In the genomic region with DNA sequence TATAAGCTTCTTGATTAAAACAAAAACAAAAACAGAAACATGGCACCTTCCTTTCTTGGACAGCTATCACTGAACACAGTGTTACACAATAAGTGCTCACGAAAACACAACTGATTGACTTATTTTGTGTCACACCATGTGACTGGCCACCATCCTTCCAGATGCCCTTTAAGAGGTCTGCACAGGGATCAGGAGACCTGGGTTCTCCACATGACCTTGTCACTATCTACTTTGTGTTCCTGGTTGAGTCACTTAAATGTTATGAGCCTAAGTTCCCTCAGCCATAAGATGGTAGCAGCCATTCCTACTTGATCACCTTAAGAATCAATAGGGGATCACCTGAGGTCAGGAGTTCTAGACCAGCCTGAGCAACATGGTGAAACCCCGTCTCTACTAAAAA, we compare ENCODE assay signal across 18 cellular contexts.
DNase-seq lines count a peak whose midpoint lies in the region; ATAC-seq, FAIRE-seq and TF ChIP-seq lines count a peak whose summit lies in the region.
"Had no signal": no experiment of that assay in that cellular context is flagged by ENCODE, and none has a peak within 500 bp of the region (broad histone marks: within the 10 kb centered on the region; RNA-seq: fewer than 3 reads in every experiment).

No MANE protein-coding gene starts in this region.

- H3K27me3 ChIP-seq in ACC112 (ENCODE audit: insufficient read depth, low read length) = no peaks in the 10 kb centered on the region
- H3K27me3 ChIP-seq: BE2C had no signal

- H3K4me3 Mint-ChIP-seq in T-cell = no peak overlapping the region
- H3K4me3 Mint-ChIP-seq in MCF 10A (ENCODE audit: unreplicated experiment) = no peak overlapping the region
- no peak overlapping the region for H3K4me3 Mint-ChIP-seq in endothelial cell (ENCODE audit: unreplicated experiment)
- H3K4me3 Mint-ChIP-seq: CD8-positive, alpha-beta memory T cell; H9 had no signal

- no peak for FAIRE-seq in kidney (lab: Jason Lieb, UNC)

- peak overlapping the region; percentile 30; the same call in 1 of the 2 replicates for H3K27ac ChIP-seq in ACC112 (ENCODE audit: low read depth, low read length)
- peak overlapping the region; percentile 24 to 39 for H3K27ac ChIP-seq in kidney (ENCODE audit: low read depth in 2 of 2, low read length in 2 of 2)

- intact Hi-C loops in kidney (cut with DNase I) (no loop called here), MCF 10A (cut with micrococcal nuclease) (no loop called here)

- H3K27me3 Mint-ChIP-seq in T-cell = no peaks in the 10 kb centered on the region
- no peaks in the 10 kb centered on the region for H3K27me3 Mint-ChIP-seq in MCF 10A (ENCODE audit: insufficient read depth, unreplicated experiment)
- H3K27me3 Mint-ChIP-seq in endothelial cell (ENCODE audit: unreplicated experiment) = no peaks in the 10 kb centered on the region
- H3K27me3 Mint-ChIP-seq: IgD-negative memory B cell had no signal

- no peak overlapping the region for H3K4me3 ChIP-seq in ACC112 (ENCODE audit: low read depth, low read length)
- no peak overlapping the region for H3K4me3 ChIP-seq in kidney (ENCODE audit: low read length in 2 of 2)

- POLR2A ChIA-PET in T-cell (lab: Charles Lee) = no interaction called here
- POLR2A ChIA-PET in MCF 10A (lab: Yijun Ruan, JAX) = interaction anchor here (0.6 kb wide), 2 partner anchors 12 to 47 kb away, joined by 3 to 4 read pairs; no protein-coding TSS in a partner anchor

- H3K36me3 Mint-ChIP-seq in T-cell (peaks cover 14% of the 10 kb centered on the region), MCF 10A (ENCODE audit: insufficient read depth, unreplicated experiment) (peaks cover 23% of the 10 kb centered on the region), endothelial cell (ENCODE audit: low read depth, unreplicated experiment) (peaks cover 9% of the 10 kb centered on the region)

- H3K36me3 ChIP-seq in ACC112 (ENCODE audit: insufficient read depth, low read length) (peaks cover 6% of the 10 kb centered on the region), kidney (ENCODE audit: control insufficient read depth in 1 of 2, insufficient read depth in 2 of 2, low read length in 2 of 2) (no peaks in the 10 kb centered on the region)
- H3K36me3 ChIP-seq: BE2C had no signal

- BruUV-seq in MCF 10A (replicated peaks; lab: Mats Ljungman, UMichigan) = no TSS peak

- no peak overlapping the region for H2AFZ ChIP-seq in ACC112 (ENCODE audit: low read length, unreplicated experiment)

- H3K4me1 ChIP-seq in ACC112 (ENCODE audit: control insufficient read depth, insufficient read depth, low read length, unreplicated experiment) (peaks cover 62% of the 10 kb centered on the region), kidney (ENCODE audit: control insufficient read depth in 1 of 2, insufficient read depth in 1 of 2, low read depth in 1 of 2, low read length in 2 of 2) (peaks cover 58 to 62% of the 10 kb centered on the region in 2 donors)

- TF ChIP-seq CTCF in kidney (IDR thresholded peaks at IDR 0.05; ENCODE audit: borderline replicate concordance, extremely low read depth, insufficient read depth) (no peak), MCF 10A (IDR thresholded peaks at IDR 0.05; ENCODE audit: unreplicated experiment) (no peak), endothelial cell (IDR thresholded peaks at IDR 0.05; ENCODE audit: unreplicated experiment) (no peak)

- no peaks in the 10 kb centered on the region for H3K9me3 ChIP-seq in kidney (ENCODE audit: control insufficient read depth in 1 of 2, low read length in 2 of 2)
- H3K9me3 ChIP-seq: BE2C had no signal

- H3K9me3 Mint-ChIP-seq in T-cell = no peaks in the 10 kb centered on the region
- no peaks in the 10 kb centered on the region for H3K9me3 Mint-ChIP-seq in MCF 10A (ENCODE audit: unreplicated experiment)
- H3K9me3 Mint-ChIP-seq in endothelial cell (ENCODE audit: unreplicated experiment) = no peaks in the 10 kb centered on the region
- H3K9me3 Mint-ChIP-seq: CD8-positive, alpha-beta memory T cell; H9; IgD-negative memory B cell had no signal

- CTCF ChIA-PET in T-cell (lab: Charles Lee) = no interaction called here
- CTCF ChIA-PET in MCF 10A (lab: Yijun Ruan, JAX) = interaction anchor here (0.6 to 4.3 kb wide), 3 partner anchors 12 to 346 kb away, joined by 3 to 25 read pairs (median 4); no protein-coding TSS in a partner anchor

- no peak overlapping the region for H3K9ac ChIP-seq in kidney (ENCODE audit: low read length in 2 of 2)

- H3K27ac Mint-ChIP-seq in T-cell = peak overlapping the region; percentile 39 to 59
- no peak overlapping the region for H3K27ac Mint-ChIP-seq in MCF 10A (ENCODE audit: low read depth, unreplicated experiment)
- no peak overlapping the region for H3K27ac Mint-ChIP-seq in endothelial cell (ENCODE audit: unreplicated experiment)
- H3K27ac Mint-ChIP-seq: H9, IgD-negative memory B cell had no signal

- DNase-seq in T-cell (no peak), kidney (no peak), retina (peak; percentile 3), MCF 10A (ENCODE audit: unreplicated experiment) (no peak), endothelial cell (ENCODE audit: low spot score) (no peak)
- DNase-seq: BE2C; CD8-positive, alpha-beta memory T cell; H9; MV-4-11; NCI-H1436; NCI-H2029 treated with DMSO at 0.1 percent for 48 hours; NCI-H510A; NCI-H82; SHP77 had no signal

- no peak for ATAC-seq in T-cell (replicated peaks in 1 of 4)
- ATAC-seq in HG02623 (IDR thresholded peaks at IDR 0.05; ENCODE audit: unreplicated experiment) = no peak
- ATAC-seq: Panc1 had no signal

- H3K4me1 Mint-ChIP-seq in T-cell (peaks cover 36 to 64% (median 45%) of the 10 kb centered on the region in 3 donors), MCF 10A (ENCODE audit: insufficient read depth, unreplicated experiment) (peaks cover 68% of the 10 kb centered on the region), endothelial cell (ENCODE audit: unreplicated experiment) (peaks cover 22% of the 10 kb centered on the region)

- peaks cover 93% of the 10 kb centered on the region for H3K79me2 ChIP-seq in ACC112 (ENCODE audit: control insufficient read depth, insufficient read depth, low read length, unreplicated experiment)

Comparison
In these comparisons a context has a peak if more than half of its experiments do, and no peak if none do; other contexts are left out.
1. H3K27ac Mint-ChIP-seq: peak in T-cell (2 of 2); none in MCF 10A (single experiment) and endothelial cell (single experiment).